22 cellular contexts compared by ENCODE assay signal in genomic region chr11:79418241-79418640, GRCh38.
"Had no signal": no experiment of that assay in that cellular context is flagged by ENCODE, and none has a peak within 500 bp of the region (broad histone marks: within the 10 kb centered on the region; RNA-seq: fewer than 3 reads in every experiment).

No MANE protein-coding gene starts in this region.

- H3K27ac ChIP-seq: coronary artery, esophagus muscularis mucosa, psoas muscle, right lobe of liver, spleen, thyroid gland, upper lobe of left lung had no signal

- H3K4me1 ChIP-seq: psoas muscle, right lobe of liver, spleen had no signal

- ATAC-seq: left ventricle myocardium superior; psoas muscle; right lobe of liver; stimulated activated naive B cell treated with anti-CD40 and anti-IgM and Interleukin-4, amounts not matched to agents 10 μg/mL and 1 μg/mL and 100 μg/mL, for 72 hours had no signal

- H3K36me3 ChIP-seq: esophagus muscularis mucosa, right lobe of liver, spleen, thyroid gland, upper lobe of left lung had no signal

- DNase-seq: central memory CD4-positive, alpha-beta T cell; effector CD4-positive, alpha-beta T cell; foreskin melanocyte; head of caudate nucleus; left colon; left ventricle myocardium superior; naive B cell; nephron progenitor cell; psoas muscle; retina; right lobe of liver; spleen; stimulated activated CD4-positive, alpha-beta T cell treated with anti-CD3 and anti-CD28 coated beads, Interleukin-15, amount 100 ng/mL, for 24 hours; stimulated activated CD4-positive, alpha-beta T cell treated with anti-CD3 and anti-CD28 coated beads, Interleukin-2, amount 100 ng/mL, for 24 hours; stimulated activated CD4-positive, alpha-beta T cell treated with anti-CD3 and anti-CD28 coated beads, Interleukin-4, amount 100 ng/mL, for 4 hours; stimulated activated naive B cell treated with anti-CD40 and anti-IgM and Interleukin-4, amounts not matched to agents 10 μg/mL and 1 μg/mL and 100 μg/mL, for 72 hours; thyroid gland; upper lobe of left lung had no signal

- H2AFZ ChIP-seq: hepatocyte had no signal

- H3K4me2 ChIP-seq: hepatocyte had no signal

- H3K27me3 ChIP-seq: esophagus muscularis mucosa, hepatocyte, right lobe of liver, spleen, thyroid gland, upper lobe of left lung had no signal

- H3K9me3 ChIP-seq: esophagus muscularis mucosa, psoas muscle, right lobe of liver, thyroid gland had no signal

- H3K4me3 ChIP-seq: coronary artery, esophagus muscularis mucosa, hepatocyte, lung, psoas muscle, right lobe of liver, spleen, thyroid gland, upper lobe of left lung had no signal
